Comparison of ENCODE assay signal across 9 cellular contexts in genomic region chr10:126062132-126063032, GRCh38.
DNase-seq lines count a peak whose midpoint lies in the region; ATAC-seq and TF ChIP-seq lines count a peak whose summit lies in the region.
"Had no signal": no experiment of that assay in that cellular context is flagged by ENCODE, and none has a peak within 500 bp of the region (broad histone marks: within the 10 kb centered on the region; RNA-seq: fewer than 3 reads in every experiment).

No MANE protein-coding gene starts in this region.

- intact Hi-C loops in mucosa of descending colon (cut with DNase I, micrococcal nuclease) = no loop called here

- H3K9me3 ChIP-seq in mucosa of descending colon = no peaks in the 10 kb centered on the region

- no peak overlapping the region for H3K4me3 ChIP-seq in NB4 (ENCODE audit: low read depth, low read length)
- H3K4me3 ChIP-seq in epithelial cell of esophagus (ENCODE audit: low read length) = no peak overlapping the region
- H3K4me3 ChIP-seq in mucosa of descending colon = no peak overlapping the region

- in situ Hi-C loops in ACHN (cut with HindIII; ENCODE audit: low pct_ligation_motif_present, low pct_unique_long_range_greater_than_20kb, low sequenced_read_pairs) = no loop called here

- DNase-seq in ACHN = peak; percentile 96
- peak; percentile 28 for DNase-seq in NB4 (ENCODE audit: low read depth)
- peak; percentile 98 for DNase-seq in epithelial cell of esophagus (ENCODE audit: low read depth)
- peak; percentile 49 to 76 (median 68) for DNase-seq in mucosa of descending colon
- DNase-seq: DND-41 had no signal

- TF ChIP-seq CTCF in NB4 (IDR thresholded peaks at IDR 0.05; ENCODE audit: low read depth, low read length) (no peak), epithelial cell of esophagus (IDR thresholded peaks at IDR 0.05; ENCODE audit: insufficient read depth, low read depth, low read length, missing control alignments) (no peak), mucosa of descending colon (IDR thresholded peaks at IDR 0.05) (no peak)

- no peaks in the 10 kb centered on the region for H3K36me3 ChIP-seq in mucosa of descending colon (ENCODE audit: low read depth)

- ATAC-seq in mucosa of descending colon (peak; percentile 68), GM21529 (IDR thresholded peaks at IDR 0.05; ENCODE audit: unreplicated experiment) (no peak), HG03045 (IDR thresholded peaks at IDR 0.05; ENCODE audit: unreplicated experiment) (no peak), GM21360 (IDR thresholded peaks at IDR 0.05; ENCODE audit: unreplicated experiment) (no peak), GM18907 (IDR thresholded peaks at IDR 0.05; ENCODE audit: unreplicated experiment) (no peak)

- TF ChIP-seq POLR2A in NB4 (IDR thresholded peaks at IDR 0.05; ENCODE audit: extremely low read depth, insufficient read length) = no peak

- H3K4me1 ChIP-seq in mucosa of descending colon (ENCODE audit: low read depth) = no peaks in the 10 kb centered on the region

Comparison
In these comparisons a context has a peak if more than half of its experiments do, and no peak if none do; other contexts are left out.
1. DNase-seq: peak in every context shown above with its lines; median percentile 98 in epithelial cell of esophagus; 96 in ACHN; 68 in mucosa of descending colon; 28 in NB4.